In genomic region chr21:44762221-44763049, GRCh38 we compare ENCODE assay signal across 21 cellular contexts. TPM values are rescaled to one million over a fixed set of nuclear protein-coding genes. Genes with fewer than 3 reads are reported as not detected.
DNase-seq lines count a peak whose midpoint lies in the region; ATAC-seq and TF ChIP-seq lines count a peak whose summit lies in the region.
"Had no signal": no experiment of that assay in that cellular context is flagged by ENCODE, and none has a peak within 500 bp of the region (broad histone marks: within the 10 kb centered on the region; RNA-seq: fewer than 3 reads in every experiment).

No MANE protein-coding gene starts in this region.

- CTCF ChIA-PET in HEK293 (lab: Yijun Ruan, JAX) = interaction anchor here (0.5 to 1.1 kb wide), 6 partner anchors 27 to 279 kb away, joined by 3 to 4 read pairs (median 3); partner anchors contain the start of gene UBE2G2

- H3K4me3 ChIP-seq in HEK293 (ENCODE audit: low read depth, low read length) = no peak overlapping the region
- no peak overlapping the region for H3K4me3 ChIP-seq in SK-N-MC
- H3K4me3 ChIP-seq: BLaER1, GM23338 had no signal

- H3K36me3 ChIP-seq in HEK293 (ENCODE audit: control insufficient read depth in 2 of 2, insufficient read depth in 1 of 2, low read length in 2 of 2) (no peaks in the 10 kb centered on the region), SK-N-MC (ENCODE audit: insufficient read depth, low read length) (no peaks in the 10 kb centered on the region)
- H3K36me3 ChIP-seq: BLaER1 had no signal

- intact Hi-C loops in posterior vena cava (cut with DNase I) = no loop called here

- no peak for DNase-seq in SK-N-MC (ENCODE audit: low read depth, low spot score)
- peak; percentile 79 for DNase-seq in left lobe of liver (ENCODE audit: low spot score)
- peak; percentile 60 for DNase-seq in posterior vena cava (ENCODE audit: low spot score)
- no peak for DNase-seq in stimulated activated CD4-positive, alpha-beta T cell treated with anti-CD3 and anti-CD28 coated beads, Interleukin-15, amount 100 ng/mL, for 24 hours
- no peak for DNase-seq in AG08396 (ENCODE audit: low spot score)
- no peak for DNase-seq in DMS53 (lab: John Stamatoyannopoulos, UW)
- DNase-seq: CD4-positive, alpha-beta T cell; DMS 273 treated with DMSO at 0.1 percent for 48 hours; DND-41; MV-4-11; NCI-H1105 treated with DMSO at 0.1 percent for 48 hours; NCI-H2081; NCI-H2171 treated with DMSO at 0.1 percent for 48 hours; NCI-H446; SHP77 treated with DMSO at 0.1 percent for 48 hours had no signal

- H3K9ac ChIP-seq in SK-N-MC (ENCODE audit: insufficient read length) = no peak overlapping the region
- H3K9ac ChIP-seq: BLaER1 had no signal

- peak; percentile 94 for ATAC-seq in left lobe of liver
- ATAC-seq: PC-3, SK-N-SH treated with all-trans-retinoic acid at 6 μM for 48 hours had no signal

- H3K27ac ChIP-seq in HEK293 (ENCODE audit: extremely low read depth, low read depth, low read length) = no peak overlapping the region
- peak overlapping the region; percentile 89; the same call in 1 of the 2 replicates for H3K27ac ChIP-seq in SK-N-MC
- H3K27ac ChIP-seq: BLaER1 had no signal

- H3K9me3 ChIP-seq in HEK293 (ENCODE audit: control insufficient read depth, insufficient read depth, low read depth, low read length) (no peaks in the 10 kb centered on the region), SK-N-MC (ENCODE audit: low read depth, low read length) (no peaks in the 10 kb centered on the region)
- H3K9me3 ChIP-seq: BLaER1 had no signal

- TF ChIP-seq CTCF in HEK293 (tag by site-specific recombination; IDR thresholded peaks at IDR 0.05) = no peak

- H3K4me1 ChIP-seq in HEK293 (ENCODE audit: control insufficient read depth, insufficient read depth, low read length) = no peaks in the 10 kb centered on the region

- POLR2A ChIA-PET in HEK293 (lab: Yijun Ruan, JAX) = no interaction called here

TF ChIP-seq in HEK293, 187 proteins besides CTCF, POLR2A, EP300 and RAD21:
- TF ChIP-seq KLF7 (tag by site-specific recombination; IDR thresholded peaks at IDR 0.05; ENCODE audit: borderline replicate concordance) (no peak), SCRT2 (tag by site-specific recombination; IDR thresholded peaks at IDR 0.05) (peak; percentile 58)

RNA-seq across cellular contexts. Expression of gene UBE2G2, which starts 39.2 kb away (rescaled TPM):
- total RNA-seq in left lobe of liver (43.4 TPM), posterior vena cava (10 to 100 TPM; 72.6 to 75.6 TPM)

RNA-seq across cellular contexts. Expression of gene TSPEAR, which starts 51.1 kb away (rescaled TPM):
- total RNA-seq in left lobe of liver (not detected), posterior vena cava (under 1 TPM; 0.14 to 0.48 TPM)
- total RNA-seq: CD4-positive, alpha-beta T cell; RPMI7951 had no signal

RNA-seq across cellular contexts. Expression of gene SUMO3, which starts 55.4 kb away (rescaled TPM):
- 32.2 TPM for total RNA-seq in left lobe of liver
- total RNA-seq in posterior vena cava = 10 to 100 TPM; 53.5 to 58.3 TPM

Comparison
In these comparisons a context has a peak if more than half of its experiments do, and no peak if none do; other contexts are left out.
1. DNase-seq: peak in left lobe of liver (single experiment) and posterior vena cava (single experiment); none in SK-N-MC (single experiment), stimulated activated CD4-positive, alpha-beta T cell treated with anti-CD3 and anti-CD28 coated beads, Interleukin-15, amount 100 ng/mL, for 24 hours (single experiment), AG08396 (single experiment) and DMS53 (single experiment).